In the genomic region with DNA sequence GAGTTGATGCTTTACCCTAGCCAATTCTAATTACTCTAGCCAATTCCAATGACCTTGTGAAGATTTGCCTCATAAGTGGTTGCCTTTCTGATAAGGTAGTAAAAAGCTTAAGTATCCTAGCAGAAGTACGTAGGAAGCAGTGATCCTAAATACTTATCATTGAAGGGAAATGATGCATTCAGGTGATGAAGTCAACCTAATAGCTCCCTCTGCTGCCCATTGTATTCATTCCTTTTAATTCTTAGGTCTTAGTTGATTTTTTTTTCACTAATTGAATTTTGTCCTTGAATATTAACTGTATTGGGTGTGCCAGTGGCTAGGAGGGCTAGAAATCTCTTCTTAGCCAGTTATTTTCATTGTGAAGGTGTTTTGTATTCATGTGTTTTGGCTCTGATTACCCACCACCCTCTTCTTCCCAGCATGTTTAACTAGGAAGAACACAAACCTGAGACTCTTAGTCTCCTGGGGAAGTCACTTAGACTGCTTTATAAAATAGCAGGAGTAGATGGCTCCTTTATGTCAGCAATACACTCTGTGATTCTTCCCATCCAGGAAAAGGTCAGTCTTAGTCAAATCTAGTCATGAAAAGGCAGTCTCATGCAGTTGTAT, we compare ENCODE assay signal across 8 cellular contexts. TPM values are rescaled to one million over a fixed set of nuclear protein-coding genes. Genes with fewer than 3 reads are reported as not detected.
DNase-seq lines count a peak whose midpoint lies in the region; ATAC-seq, FAIRE-seq and TF ChIP-seq lines count a peak whose summit lies in the region.

No MANE protein-coding gene starts in this region.

- H3K4me1 ChIP-seq in A549, result no peaks in the 10 kb centered on the region
- H3K4me1 ChIP-seq in K562 (replicated peaks in 1 of 2; ENCODE audit: control insufficient read depth in 2 of 2, insufficient read depth in 2 of 2, low read length in 2 of 2), result no peaks in the 10 kb centered on the region

- no peak overlapping the region for H3K4me3 ChIP-seq in A549
- H3K4me3 ChIP-seq in K562, result no peak overlapping the region
- H3K4me3 ChIP-seq in MG63, result no peak overlapping the region

- no peak overlapping the region for H3K4me3 Mint-ChIP-seq in nephron progenitor cell

- H3K9me1 ChIP-seq in K562 (ENCODE audit: control insufficient read depth, insufficient read depth, low read length), result no peaks in the 10 kb centered on the region

- H3K36me3 ChIP-seq in K562 (ENCODE audit: control insufficient read depth, insufficient read depth, low read length) (peaks cover 8% of the 10 kb centered on the region; the same call in 2 of the 3 replicates), MG63 (no peaks in the 10 kb centered on the region)

- H2AFZ ChIP-seq in K562 (ENCODE audit: low read depth, low read length), result no peak overlapping the region

- TF ChIP-seq POLR2A in A549 (IDR thresholded peaks at IDR 0.05; ENCODE audit: low read length) (no peak), K562 (conservative IDR thresholded peaks at IDR 0.05) (no peak)

- WGBS in A549 (ENCODE audit: missing lambda C conversion rate), result 34% methylated on average over 1 of the region's 1 CpG
- WGBS in K562 (ENCODE audit: insufficient coverage, low coverage, missing lambda C conversion rate), result 28% methylated on average over 1 of the region's 1 CpG

- H3K27ac ChIP-seq in A549 (no peak overlapping the region), K562 (ENCODE audit: extremely low read depth, low read depth, low read length) (no peak overlapping the region)

- no peak overlapping the region for H3K27ac Mint-ChIP-seq in nephron progenitor cell

- no peaks in the 10 kb centered on the region for H3K27me3 ChIP-seq in K562 (ENCODE audit: control insufficient read depth in 2 of 2, insufficient read depth in 2 of 2, low read length in 2 of 2)
- no peaks in the 10 kb centered on the region for H3K27me3 ChIP-seq in MG63

- no peak overlapping the region for H3K9ac ChIP-seq in K562 (ENCODE audit: insufficient read depth in 1 of 2, low read depth in 2 of 2, low read length in 2 of 2)

- peaks cover 50% of the 10 kb centered on the region for H3K36me3 Mint-ChIP-seq in nephron progenitor cell (ENCODE audit: low read depth)

- no peaks in the 10 kb centered on the region for H3K9me3 Mint-ChIP-seq in nephron progenitor cell

- no TSS peak for BruUV-seq in K562 (replicated peaks; lab: Mats Ljungman, UMichigan)

- H3K4me2 ChIP-seq in A549, result no peak overlapping the region
- H3K4me2 ChIP-seq in K562 (ENCODE audit: insufficient read depth, low read length), result no peak overlapping the region

- no peaks in the 10 kb centered on the region for H4K20me1 ChIP-seq in K562 (replicated peaks; ENCODE audit: control insufficient read depth, insufficient read depth, low read length)

- H3K27me3 Mint-ChIP-seq in nephron progenitor cell (ENCODE audit: low read depth, poor library complexity), result no peaks in the 10 kb centered on the region

- intact Hi-C loops in K562 (cut with micrococcal nuclease), result loop anchor here (10.0 kb wide), 1 partner anchor 490 kb away; no protein-coding TSS in a partner anchor

- TF ChIP-seq CTCF in A549 (IDR thresholded peaks at IDR 0.05), result peak; percentile 78
- TF ChIP-seq CTCF in GM12872 (IDR thresholded peaks at IDR 0.05; ENCODE audit: insufficient read depth, low read depth, low read length), result peak; percentile 48; the same call in 2 of the 3 replicates
- TF ChIP-seq CTCF in K562 (IDR thresholded peaks at IDR 0.05 in 2 of 3, conservative IDR thresholded peaks at IDR 0.05 in 1 of 3; ENCODE audit: insufficient read depth in 2 of 3, low read depth in 1 of 3, low read length in 3 of 3), result peak; percentile 28 to 70 (median 49); a peak in 4 of 6 replicates
- TF ChIP-seq CTCF in nephron progenitor cell (IDR thresholded peaks at IDR 0.05), result peak; percentile 22

- H3K9me3 ChIP-seq in A549 (no peaks in the 10 kb centered on the region), K562 (replicated peaks; ENCODE audit: control insufficient read depth, insufficient read depth, low read depth, low read length) (no peaks in the 10 kb centered on the region), MG63 (no peaks in the 10 kb centered on the region)

- no peaks in the 10 kb centered on the region for H3K79me2 ChIP-seq in K562 (ENCODE audit: control insufficient read depth, insufficient read depth, low read length)

- in situ Hi-C loops in K562 (cut with MboI), result no loop called here

- ATAC-seq in A549 (peak; percentile 50 to 75; a peak in 3 of 6 replicates), K562 (peak; percentile 63; the same call in 2 of the 3 replicates), GM19467 (IDR thresholded peaks at IDR 0.05; ENCODE audit: unreplicated experiment) (no peak)

- CTCF ChIA-PET in A549 (lab: Yijun Ruan, JAX), result interaction anchor here (0.6 to 6.3 kb wide), 21 partner anchors 12 to 1566 kb away, joined by 3 to 57 read pairs (median 5); a partner anchor contains a TSS
- CTCF ChIA-PET in K562 (lab: Yijun Ruan, JAX; ENCODE audit: low intra/inter-chr PET ratio), result no interaction called here

- H3K4me1 Mint-ChIP-seq in nephron progenitor cell, result peaks cover 4% of the 10 kb centered on the region

- no peak for FAIRE-seq in A549 (lab: Jason Lieb, UNC)
- peak; percentile 89 for FAIRE-seq in K562 (lab: Jason Lieb, UNC)

- TF ChIP-seq RAD21 in A549 (conservative IDR thresholded peaks at IDR 0.05 in 1 of 2, IDR thresholded peaks at IDR 0.05 in 1 of 2) (peak; percentile 56), K562 (CRISPR knock-in tag; conservative IDR thresholded peaks at IDR 0.05 in 1 of 2, IDR thresholded peaks at IDR 0.05 in 1 of 2) (peak; percentile 52 to 75)

- DNase-seq in A549 (ENCODE audit: low read depth in 1 of 2, low spot score in 1 of 2) (peak in 1 of 2 experiments; percentile 49), NCI-H2196 (lab: John Stamatoyannopoulos, UW; ENCODE audit: unreplicated experiment) (peak; percentile 56), K562 (ENCODE audit: extremely low read depth in 1 of 4, low spot score in 3 of 4) (peak; percentile 16 to 48 (median 28)), nephron progenitor cell (no peak), MG63 (no peak)
- no peak for DNase-seq in activated CD4-positive, alpha-beta T cell treated with anti-CD3 and anti-CD28 coated beads, Interleukin-2, amount 50 U/mL, for 48 hours

- TF ChIP-seq EP300 in A549 (IDR thresholded peaks at IDR 0.05), result no peak
- no peak for TF ChIP-seq EP300 in K562 (IDR thresholded peaks at IDR 0.05; ENCODE audit: low read length)

- POLR2A ChIA-PET in A549 (lab: Yijun Ruan, JAX), result no interaction called here
- POLR2A ChIA-PET in K562 (lab: Yijun Ruan, JAX), result interaction anchor here (0.7 to 1.7 kb wide), 3 partner anchors 14 to 153 kb away, joined by 3 to 5 read pairs (median 3); no protein-coding TSS in a partner anchor

RNA-seq across cellular contexts. Expression of a gene that starts 46.3 kb away (rescaled TPM):
- polyA plus RNA-seq in A549 (2011; rRNA removed) (10.6 and 10.9 TPM in 2 replicates), A549 (2017; fragmentation: RNase III; extraction: RNeasy Plus Mini Kit Qiagen cat#74134 plus additional on column Dnase treatment) (5.9 to 6.6 TPM (median 6.2 TPM) in 3 replicates), K562 (2011; rRNA removed) (12.4 and 15.1 TPM in 2 replicates), K562 (2014; fragmentation: Illumina TruSeq; extraction: Trizol) (10.3 and 11.8 TPM in 2 replicates), K562 (2014; fragmentation: Nextera tagmentation; extraction: Ambion mirVana) (1 to 10 TPM; 3.2 to 3.9 TPM), K562 (2014; rRNA removed) (6.0 and 7.8 TPM in 2 replicates)
- 1.7 TPM in 2 replicates for polyA plus RNA-seq in A549 (2012; cell fraction: cytosol; rRNA removed)
- polyA plus RNA-seq in A549 (2012; cell fraction: nucleus; rRNA removed), result 0.94 and 1.8 TPM in 2 replicates
- 8.5 and 9.8 TPM in 2 replicates for polyA minus RNA-seq in A549 (2011; rRNA and poly(A)+ RNA removed)
- 13.8 and 31.1 TPM in 2 replicates for total RNA-seq in K562 (2011; cell fraction: chromatin; rRNA removed; ENCODE audit: low replicate concordance)
- 6.5 and 8.7 TPM in 2 replicates for total RNA-seq in K562 (2011; cell fraction: nucleolus; rRNA removed)
- total RNA-seq in K562 (2011; cell fraction: nucleoplasm; rRNA removed), result 20.2 and 32.7 TPM in 2 replicates
- total RNA-seq in K562 (2014; rRNA removed) (9.5 and 10.0 TPM in 2 replicates), K562 (2014; rRNA removed; fragmentation: Illumina TruSeq; extraction: Trizol) (14.5 and 16.0 TPM in 2 replicates), K562 (2015; rRNA removed; fragmentation: Illumina TruSeq; extraction: Trizol) (12.0 and 12.8 TPM in 2 replicates), K562 (2021) (14.6 and 16.3 TPM in 2 replicates)
- polyA plus RNA-seq in K562 (2011; cell fraction: cytosol; rRNA removed), result 3.1 and 8.1 TPM in 2 replicates
- polyA plus RNA-seq in K562 (2011; cell fraction: nucleus; rRNA removed), result 11.5 and 23.8 TPM in 2 replicates
- 7.7 and 8.1 TPM in 2 replicates for polyA plus RNA-seq in K562 (2012)
- polyA minus RNA-seq in K562 (2011; rRNA and poly(A)+ RNA removed), result 19.2 and 27.7 TPM in 2 replicates
- 7.1 and 8.4 TPM in 2 replicates for polyA minus RNA-seq in K562 (2011; cell fraction: cytosol; rRNA and poly(A)+ RNA removed)
- 12.5 and 25.8 TPM in 2 replicates for polyA minus RNA-seq in K562 (2011; cell fraction: nucleus; rRNA and poly(A)+ RNA removed)
- total RNA-seq in MG63 (2014; rRNA removed; shearing (Covaris generic); ENCODE audit: low replicate concordance), result 8.6 and 10.6 TPM in 2 replicates

RNA-seq across cellular contexts. Expression of a gene that starts 48.0 kb away (rescaled TPM):
- 17.7 and 22.8 TPM in 2 replicates for polyA plus RNA-seq in A549 (2011; rRNA removed)
- 3.7 and 3.9 TPM in 2 replicates for polyA plus RNA-seq in A549 (2012; cell fraction: cytosol; rRNA removed)
- 1.6 and 2.3 TPM in 2 replicates for polyA plus RNA-seq in A549 (2012; cell fraction: nucleus; rRNA removed)
- polyA plus RNA-seq in A549 (2017; fragmentation: RNase III; extraction: RNeasy Plus Mini Kit Qiagen cat#74134 plus additional on column Dnase treatment), result 10.6 to 11.1 TPM (median 10.7 TPM) in 3 replicates
- polyA minus RNA-seq in A549 (2011; rRNA and poly(A)+ RNA removed), result 4.7 and 6.4 TPM in 2 replicates
- 31.4 and 70.2 TPM in 2 replicates for total RNA-seq in K562 (2011; cell fraction: chromatin; rRNA removed; ENCODE audit: low replicate concordance)
- 21.6 and 22.7 TPM in 2 replicates for total RNA-seq in K562 (2011; cell fraction: nucleolus; rRNA removed)
- 37.8 and 59.8 TPM in 2 replicates for total RNA-seq in K562 (2011; cell fraction: nucleoplasm; rRNA removed)
- total RNA-seq in K562 (2014; rRNA removed), result 5.3 and 9.2 TPM in 2 replicates
- total RNA-seq in K562 (2014; rRNA removed; fragmentation: Illumina TruSeq; extraction: Trizol), result 27.9 and 33.3 TPM in 2 replicates
- total RNA-seq in K562 (2015; rRNA removed; fragmentation: Illumina TruSeq; extraction: Trizol), result 17.6 and 19.1 TPM in 2 replicates
- total RNA-seq in K562 (2021), result 13.4 and 15.3 TPM in 2 replicates
- 23.1 and 26.9 TPM in 2 replicates for polyA plus RNA-seq in K562 (2011; rRNA removed)
- 4.3 and 12.2 TPM in 2 replicates for polyA plus RNA-seq in K562 (2011; cell fraction: cytosol; rRNA removed)
- polyA plus RNA-seq in K562 (2011; cell fraction: nucleus; rRNA removed), result 7.8 and 10.1 TPM in 2 replicates
- 10.6 and 12.8 TPM in 2 replicates for polyA plus RNA-seq in K562 (2012)
- 14.9 and 20.5 TPM in 2 replicates for polyA plus RNA-seq in K562 (2014; fragmentation: Illumina TruSeq; extraction: Trizol)
- 10 to 100 TPM; 10.3 to 12.4 TPM for polyA plus RNA-seq in K562 (2014; fragmentation: Nextera tagmentation; extraction: Ambion mirVana)
- polyA plus RNA-seq in K562 (2014; rRNA removed), result 14.3 and 15.3 TPM in 2 replicates
- 25.1 and 31.6 TPM in 2 replicates for polyA minus RNA-seq in K562 (2011; rRNA and poly(A)+ RNA removed)
- polyA minus RNA-seq in K562 (2011; cell fraction: cytosol; rRNA and poly(A)+ RNA removed), result 7.8 and 8.0 TPM in 2 replicates
- 11.0 and 20.3 TPM in 2 replicates for polyA minus RNA-seq in K562 (2011; cell fraction: nucleus; rRNA and poly(A)+ RNA removed)
- 8.1 and 16.1 TPM in 2 replicates for total RNA-seq in MG63 (2014; rRNA removed; shearing (Covaris generic); ENCODE audit: low replicate concordance)

Comparison
In these comparisons a context has a peak if more than half of its experiments do, and no peak if none do; other contexts are left out.
1. DNase-seq: peak in NCI-H2196 (single experiment) and K562 (4 of 4); none in nephron progenitor cell (single experiment), activated CD4-positive, alpha-beta T cell treated with anti-CD3 and anti-CD28 coated beads, Interleukin-2, amount 50 U/mL, for 48 hours (0 of 2) and MG63 (single experiment).
2. CTCF ChIP-seq: peak in every context shown above with its lines; median percentile 78 in A549; 49 in K562; 48 in GM12872; 22 in nephron progenitor cell.